ENCODE assay signal across 9 cellular contexts in genomic region chr1:46401514-46401913, GRCh38. TPM values are rescaled to one million over a fixed set of nuclear protein-coding genes. Genes with fewer than 3 reads are reported as not detected.
A peak's percentile ranks its signal among the peaks of the same experiment; 100 is the strongest.
DNase-seq lines count a peak whose midpoint lies in the region; ATAC-seq, FAIRE-seq and TF ChIP-seq lines count a peak whose summit lies in the region.
"Had no signal": no experiment of that assay in that cellular context is flagged by ENCODE, and none has a peak within 500 bp of the region (broad histone marks: within the 10 kb centered on the region; RNA-seq: fewer than 3 reads in every experiment).

No MANE protein-coding gene starts in this region.

- H3K4me3 ChIP-seq in A549, result no peak overlapping the region
- H3K4me3 ChIP-seq in OCI-LY7 (ENCODE audit: low read depth, low read length, poor library complexity, severe bottlenecking), result no peak overlapping the region
- H3K4me3 ChIP-seq in esophagus squamous epithelium, result no peak overlapping the region
- H3K4me3 ChIP-seq in parathyroid adenoma (ENCODE audit: low read depth, low read length), result no peak overlapping the region
- H3K4me3 ChIP-seq in kidney (ENCODE audit: low read length in 2 of 2), result no peak overlapping the region

- H3K79me2 ChIP-seq in OCI-LY7 (ENCODE audit: insufficient read depth, low read depth, low read length), result no peaks in the 10 kb centered on the region
- peaks cover 4% of the 10 kb centered on the region for H3K79me2 ChIP-seq in parathyroid adenoma

- CTCF ChIA-PET in A549 (lab: Yijun Ruan, JAX), result interaction anchor here (0.8 to 1.1 kb wide), 3 partner anchors 54 to 126 kb away, joined by 3 to 5 read pairs (median 4); partner anchors contain the start of gene DMBX1
- CTCF ChIA-PET in OCI-LY7 (lab: Charles Lee; ENCODE audit: unreplicated experiment), result no interaction called here
- CTCF ChIA-PET in WTC11 (lab: Charles Lee), result interaction anchor here (1.0 to 3.1 kb wide), 6 partner anchors 10 to 61 kb away, joined by 3 to 14 read pairs (median 6); partner anchors contain the start of gene NSUN4

- no peaks in the 10 kb centered on the region for H3K9me3 Mint-ChIP-seq in WTC11

- H3K4me1 ChIP-seq in A549 (peaks cover 8% of the 10 kb centered on the region), OCI-LY7 (ENCODE audit: insufficient read depth, low read length, poor library complexity, severe bottlenecking) (peaks cover 39% of the 10 kb centered on the region), esophagus squamous epithelium (peaks cover 5 to 64% (median 22%) of the 10 kb centered on the region in 3 donors), parathyroid adenoma (peaks cover 2% of the 10 kb centered on the region), kidney (ENCODE audit: control insufficient read depth in 1 of 2, insufficient read depth in 1 of 2, low read depth in 1 of 2, low read length in 2 of 2) (peaks cover 0 to 8% of the 10 kb centered on the region in 2 donors)

- peak; percentile 33 to 36; a peak in 3 of 6 replicates for ATAC-seq in A549
- ATAC-seq in WTC11, result no peak
- ATAC-seq in GM18909 (IDR thresholded peaks at IDR 0.05; ENCODE audit: poor library complexity, unreplicated experiment), result no peak

- TF ChIP-seq CTCF in A549 (IDR thresholded peaks at IDR 0.05) (no peak), OCI-LY7 (conservative IDR thresholded peaks at IDR 0.05; ENCODE audit: low read length) (no peak), esophagus squamous epithelium (IDR thresholded peaks at IDR 0.05) (no peak), parathyroid adenoma (IDR thresholded peaks at IDR 0.05) (no peak), kidney (IDR thresholded peaks at IDR 0.05; ENCODE audit: borderline replicate concordance, extremely low read depth, insufficient read depth) (no peak), WTC11 (IDR thresholded peaks at IDR 0.05) (no peak)

- intact Hi-C loops in OCI-LY7 (cut with micrococcal nuclease; ENCODE audit: unreplicated experiment), result no loop called here
- intact Hi-C loops in esophagus squamous epithelium (cut with DNase I), result no loop called here
- intact Hi-C loops in kidney (cut with DNase I), result no loop called here

- TF ChIP-seq RAD21 in A549 (conservative IDR thresholded peaks at IDR 0.05 in 1 of 2, IDR thresholded peaks at IDR 0.05 in 1 of 2), result no peak

- TF ChIP-seq POLR2A in A549 (IDR thresholded peaks at IDR 0.05; ENCODE audit: low read length) (no peak), esophagus squamous epithelium (IDR thresholded peaks at IDR 0.05) (no peak)

- DNase-seq in A549 (ENCODE audit: low read depth in 1 of 2, low spot score in 1 of 2) (no peak), OCI-LY7 (ENCODE audit: low spot score) (no peak), esophagus squamous epithelium (lab: John Stamatoyannopoulos, UW) (no peak), kidney (no peak), WTC11 (ENCODE audit: low spot score) (no peak), middle frontal gyrus (ENCODE audit: extremely low spot score, low spot score) (no peak)
- DNase-seq: effector memory CD4-positive, alpha-beta T cell had no signal

- H3K36me3 ChIP-seq in OCI-LY7 (ENCODE audit: insufficient read depth, low read length), result no peaks in the 10 kb centered on the region
- H3K36me3 ChIP-seq in esophagus squamous epithelium, result peaks cover 0 to 9% (median 0%) of the 10 kb centered on the region in 3 donors
- no peaks in the 10 kb centered on the region for H3K36me3 ChIP-seq in parathyroid adenoma (ENCODE audit: control insufficient read depth, insufficient read depth, low read length)
- peaks cover 0 to 3% of the 10 kb centered on the region in 2 donors for H3K36me3 ChIP-seq in kidney (ENCODE audit: control insufficient read depth in 1 of 2, insufficient read depth in 2 of 2, low read length in 2 of 2)

- no TSS peak for BruUV-seq in OCI-LY7 (replicated peaks; lab: Mats Ljungman, UMichigan)

- H3K27me3 Mint-ChIP-seq in WTC11 (ENCODE audit: low read depth), result no peaks in the 10 kb centered on the region; the same call in 1 of the 2 replicates

- 26% methylated on average over 4 of the region's 4 CpGs for WGBS in A549 (ENCODE audit: missing lambda C conversion rate)
- 31 to 44% methylated on average over 3 to 4 of the region's 4 CpGs for WGBS in esophagus squamous epithelium, 2 donors

- H3K4me2 ChIP-seq in A549 (peak overlapping the region; percentile 28; the same call in 1 of the 3 replicates), OCI-LY7 (ENCODE audit: low read length) (peak overlapping the region; percentile 40), parathyroid adenoma (ENCODE audit: low read length) (peak overlapping the region; percentile 51)

- H4K20me1 ChIP-seq in OCI-LY7 (ENCODE audit: insufficient read depth, low read length), result no peaks in the 10 kb centered on the region

- H3K9me3 ChIP-seq in A549 (no peaks in the 10 kb centered on the region), OCI-LY7 (ENCODE audit: low read length) (no peaks in the 10 kb centered on the region), esophagus squamous epithelium (no peaks in the 10 kb centered on the region), parathyroid adenoma (ENCODE audit: control insufficient read depth, low read length) (no peaks in the 10 kb centered on the region), kidney (ENCODE audit: control insufficient read depth in 1 of 2, low read length in 2 of 2) (no peaks in the 10 kb centered on the region)

- H2AFZ ChIP-seq in OCI-LY7 (ENCODE audit: low read length) (peak overlapping the region; percentile 36; the same call in 1 of the 2 replicates), parathyroid adenoma (peak overlapping the region; percentile 50)

- no peak for FAIRE-seq in A549 (lab: Jason Lieb, UNC)
- no peak for FAIRE-seq in kidney (lab: Jason Lieb, UNC)

- peaks cover 35% of the 10 kb centered on the region for H3K4me1 Mint-ChIP-seq in WTC11

- peak overlapping the region in 1 of 2 experiments; percentile 48; a peak in 2 of 6 replicates for H3K27ac ChIP-seq in A549
- no peak overlapping the region for H3K27ac ChIP-seq in OCI-LY7 (ENCODE audit: low read depth, low read length, poor library complexity, severe bottlenecking)
- H3K27ac ChIP-seq in esophagus squamous epithelium, result peak overlapping the region; percentile 52 to 79 (median 64)
- H3K27ac ChIP-seq in parathyroid adenoma, result peak overlapping the region; percentile 36
- H3K27ac ChIP-seq in kidney (ENCODE audit: low read depth in 2 of 2, low read length in 2 of 2), result no peak overlapping the region

- H3K9me2 ChIP-seq in OCI-LY7 (ENCODE audit: insufficient read depth, low read length), result no peaks in the 10 kb centered on the region

- no peaks in the 10 kb centered on the region for H3K36me3 Mint-ChIP-seq in WTC11

- TF ChIP-seq EP300 in A549 (IDR thresholded peaks at IDR 0.05), result no peak

- H3K4me3 Mint-ChIP-seq in WTC11, result no peak overlapping the region

- no peak overlapping the region; the same call in 1 of the 2 replicates for H3K27ac Mint-ChIP-seq in WTC11

- H3K27me3 ChIP-seq in esophagus squamous epithelium (peaks cover 0 to 4% (median 0%) of the 10 kb centered on the region in 4 donors), parathyroid adenoma (ENCODE audit: control insufficient read depth, insufficient read depth, low read length) (no peaks in the 10 kb centered on the region)

- no peak overlapping the region for H3K9ac ChIP-seq in parathyroid adenoma
- H3K9ac ChIP-seq in kidney (ENCODE audit: low read length in 2 of 2), result no peak overlapping the region

- POLR2A ChIA-PET in A549 (lab: Yijun Ruan, JAX) (no interaction called here), OCI-LY7 (lab: Charles Lee) (no interaction called here), WTC11 (lab: Charles Lee) (interaction anchor here (0.6 kb wide), 1 partner anchor 12 kb away, joined by 4 read pairs; no protein-coding TSS in a partner anchor)

TF ChIP-seq in A549, 52 proteins besides CTCF, POLR2A, EP300 and RAD21 (continues in another document):
- no peak for TF ChIP-seq CBX2 (IDR thresholded peaks at IDR 0.05; ENCODE audit: borderline replicate concordance, low read depth)
- TF ChIP-seq, protein P1, sequence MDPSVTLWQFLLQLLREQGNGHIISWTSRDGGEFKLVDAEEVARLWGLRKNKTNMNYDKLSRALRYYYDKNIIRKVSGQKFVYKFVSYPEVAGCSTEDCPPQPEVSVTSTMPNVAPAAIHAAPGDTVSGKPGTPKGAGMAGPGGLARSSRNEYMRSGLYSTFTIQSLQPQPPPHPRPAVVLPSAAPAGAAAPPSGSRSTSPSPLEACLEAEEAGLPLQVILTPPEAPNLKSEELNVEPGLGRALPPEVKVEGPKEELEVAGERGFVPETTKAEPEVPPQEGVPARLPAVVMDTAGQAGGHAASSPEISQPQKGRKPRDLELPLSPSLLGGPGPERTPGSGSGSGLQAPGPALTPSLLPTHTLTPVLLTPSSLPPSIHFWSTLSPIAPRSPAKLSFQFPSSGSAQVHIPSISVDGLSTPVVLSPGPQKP (IDR thresholded peaks at IDR 0.05; ENCODE audit: low read depth, low read length), result no peak
- no peak for TF ChIP-seq ZSCAN20 (CRISPR knock-in tag; IDR thresholded peaks at IDR 0.05)
- TF ChIP-seq KDM1A (IDR thresholded peaks at IDR 0.05; ENCODE audit: low read depth), result no peak
- TF ChIP-seq POLR2AphosphoS2 (conservative IDR thresholded peaks at IDR 0.05; ENCODE audit: low read length), result no peak

TF ChIP-seq in WTC11, 78 proteins besides CTCF, POLR2A, EP300 and RAD21 (continues in another document):
- TF ChIP-seq, protein P2, sequence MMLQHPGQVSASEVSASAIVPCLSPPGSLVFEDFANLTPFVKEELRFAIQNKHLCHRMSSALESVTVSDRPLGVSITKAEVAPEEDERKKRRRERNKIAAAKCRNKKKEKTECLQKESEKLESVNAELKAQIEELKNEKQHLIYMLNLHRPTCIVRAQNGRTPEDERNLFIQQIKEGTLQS (CRISPR knock-in tag; conservative IDR thresholded peaks at IDR 0.05), result no peak
- TF ChIP-seq ZNF263 (CRISPR knock-in tag; IDR thresholded peaks at IDR 0.05; ENCODE audit: low read depth), result no peak
- TF ChIP-seq RELA (CRISPR knock-in tag; IDR thresholded peaks at IDR 0.05; ENCODE audit: borderline replicate concordance), result no peak
- no peak for TF ChIP-seq GTF2I (CRISPR knock-in tag; conservative IDR thresholded peaks at IDR 0.05)
- TF ChIP-seq NR3C1 (CRISPR knock-in tag; conservative IDR thresholded peaks at IDR 0.05; ENCODE audit: low read depth), result no peak

RNA-seq across cellular contexts. Expression of gene FAAH, which starts 7.4 kb away (rescaled TPM):
- 0.66 and 1.2 TPM in 2 replicates for polyA plus RNA-seq in A549 (2011; rRNA removed)
- polyA plus RNA-seq in A549 (2012; cell fraction: cytosol; rRNA removed), result 1.00 and 1.2 TPM in 2 replicates
- 8.3 and 10.3 TPM in 2 replicates for polyA plus RNA-seq in A549 (2012; cell fraction: nucleus; rRNA removed)
- polyA plus RNA-seq in A549 (2017; fragmentation: RNase III; extraction: RNeasy Plus Mini Kit Qiagen cat#74134 plus additional on column Dnase treatment), result 0.98 to 1.3 TPM (median 1.2 TPM) in 3 replicates
- 1.2 and 1.8 TPM in 2 replicates for polyA minus RNA-seq in A549 (2011; rRNA and poly(A)+ RNA removed)
- total RNA-seq in OCI-LY7 (2014; rRNA removed; shearing (Covaris generic)), result 20.1 and 25.4 TPM in 2 replicates
- total RNA-seq in OCI-LY7 (2022), result 21.9 and 24.8 TPM in 2 replicates
- 10 to 100 TPM; 12.3 to 29.6 (median 16.7) TPM for total RNA-seq in esophagus squamous epithelium
- total RNA-seq in kidney, result 39.3 TPM
- polyA plus RNA-seq in kidney (ENCODE audit: insufficient read depth, low read depth, low replicate concordance), result 50.7 TPM
- total RNA-seq in WTC11 (2021), result 26.4 to 38.6 TPM (median 28.1 TPM) in 3 replicates

Comparison
In these comparisons a context has a peak if more than half of its experiments do, and no peak if none do; other contexts are left out.
1. ATAC-seq: peak in A549 (2 of 2); none in WTC11 (single experiment) and GM18909 (single experiment).
2. H3K27ac ChIP-seq: peak in esophagus squamous epithelium (4 of 4) and parathyroid adenoma (single experiment); none in OCI-LY7 (single experiment) and kidney (0 of 2).
3. Peak in every context shown above with its lines, with median percentiles within 50 percentile points of each other: H3K4me2 ChIP-seq.